ENCODE assay signal across 9 cellular contexts in the genomic region with DNA sequence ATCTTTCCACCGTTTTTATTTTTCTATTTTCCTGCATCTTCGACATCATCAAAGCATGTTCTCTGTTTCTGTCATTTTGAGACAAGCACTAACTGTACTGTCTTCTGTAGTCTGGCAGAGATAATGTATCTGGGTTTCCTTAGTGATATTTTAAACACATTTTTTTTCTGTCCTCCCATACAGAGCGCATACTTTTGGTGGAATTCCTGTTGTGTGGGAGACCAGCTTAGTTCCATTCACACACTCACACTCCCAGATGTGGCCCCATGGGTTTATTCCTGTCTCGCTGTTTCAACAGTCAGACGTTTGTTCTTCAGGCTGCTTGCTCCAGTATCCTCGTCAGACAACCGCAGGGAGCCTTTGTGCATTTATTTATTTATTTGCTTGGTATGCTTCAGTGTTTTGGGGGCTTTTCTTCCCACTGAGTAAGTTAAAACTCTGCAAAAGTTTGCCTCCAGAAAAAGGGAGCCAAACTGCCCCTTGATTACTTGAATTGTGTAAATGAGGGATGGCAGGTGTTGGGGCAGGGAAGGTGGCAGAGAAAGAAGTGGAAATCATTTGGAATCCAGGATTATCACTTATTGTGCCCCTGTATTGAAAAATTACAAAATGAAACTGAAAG.
DNase-seq lines count a peak whose midpoint lies in the region; ATAC-seq, FAIRE-seq and TF ChIP-seq lines count a peak whose summit lies in the region.
"Had no signal": no experiment of that assay in that cellular context is flagged by ENCODE, and none has a peak within 500 bp of the region (broad histone marks: within the 10 kb centered on the region; RNA-seq: fewer than 3 reads in every experiment).

No MANE protein-coding gene starts in this region.

- no peak for FAIRE-seq in GM12892 (lab: Jason Lieb, UNC)

- H3K4me3 ChIP-seq in HUES64 (ENCODE audit: low read length) (no peak overlapping the region), coronary artery (peak overlapping the region; percentile 63), right lobe of liver (no peak overlapping the region)

- H3K4me1 ChIP-seq in HUES64 (ENCODE audit: insufficient read depth, low read length) (peaks cover 44% of the 10 kb centered on the region), right lobe of liver (no peaks in the 10 kb centered on the region)

- H3K27me3 ChIP-seq in HUES64 (ENCODE audit: insufficient read depth, low read length) (no peaks in the 10 kb centered on the region), right lobe of liver (no peaks in the 10 kb centered on the region)

- no peak for DNase-seq in coronary artery (ENCODE audit: low spot score)
- DNase-seq in right lobe of liver, result no peak
- peak; percentile 52 for DNase-seq in superior temporal gyrus (ENCODE audit: extremely low spot score)
- no peak for DNase-seq in Kasumi-1 (lab: John Stamatoyannopoulos, UW)
- no peak for DNase-seq in GM12892 (ENCODE audit: insufficient read length)
- DNase-seq: NCI-H69 had no signal

- intact Hi-C loops in right lobe of liver (cut with DNase I), result no loop called here

- H3K36me3 ChIP-seq in HUES64 (ENCODE audit: insufficient read depth, low read length) (no peaks in the 10 kb centered on the region), right lobe of liver (no peaks in the 10 kb centered on the region)

- ATAC-seq in right lobe of liver, result peak in 3 of 4 donors; percentile 49 to 66 (median 53)
- ATAC-seq in GM19324 (IDR thresholded peaks at IDR 0.05; ENCODE audit: low FRiP score, unreplicated experiment), result no peak
- ATAC-seq in HG02588 (IDR thresholded peaks at IDR 0.05; ENCODE audit: unreplicated experiment), result no peak

- H3K9ac ChIP-seq in HUES64 (ENCODE audit: low read depth, low read length), result peak overlapping the region; percentile 46; the same call in 1 of the 2 replicates

- TF ChIP-seq POLR2A in right lobe of liver (IDR thresholded peaks at IDR 0.05) (no peak), GM12892 (IDR thresholded peaks at IDR 0.05; ENCODE audit: low read depth, low read length) (no peak)

- TF ChIP-seq CTCF in coronary artery (IDR thresholded peaks at IDR 0.05) (no peak), right lobe of liver (IDR thresholded peaks at IDR 0.05) (no peak)

- H3K27ac ChIP-seq in HUES64 (ENCODE audit: low read depth, low read length) (peak overlapping the region; percentile 66), coronary artery (peak overlapping the region; percentile 89 to 92), right lobe of liver (peak overlapping the region; percentile 2 to 36 (median 24))

- 0 out of 2 replicates have a peak, but pooled peaks cover 3% of the 10 kb centered on the region for H3K9me3 ChIP-seq in HUES64 (ENCODE audit: insufficient read depth, low read depth, low read length)
- H3K9me3 ChIP-seq in right lobe of liver, result no peaks in the 10 kb centered on the region

- WGBS in HUES64, result 56% methylated on average over 7 of the region's 7 CpGs
- 18% methylated on average over 7 of the region's 7 CpGs for WGBS in right lobe of liver (ENCODE audit: insufficient coverage, low coverage, low lambda C conversion rate, missing lambda C conversion rate)

Comparison
In these comparisons a context has a peak if more than half of its experiments do, and no peak if none do; other contexts are left out.
1. H3K27ac ChIP-seq: peak in every context shown above with its lines; median percentile 90 in coronary artery; 66 in HUES64; 24 in right lobe of liver.
2. ATAC-seq: peak in right lobe of liver (3 of 4); none in GM19324 (single experiment) and HG02588 (single experiment).